2 cellular contexts compared by ENCODE assay signal in genomic region chr20:64188682-64189529, GRCh38.
TF ChIP-seq lines count a peak whose summit lies in the region.

No MANE protein-coding gene starts in this region.

TF ChIP-seq in SK-N-SH, 30 proteins besides CTCF, POLR2A, EP300 and RAD21 (continued from another document):
- TF ChIP-seq, protein P1, sequence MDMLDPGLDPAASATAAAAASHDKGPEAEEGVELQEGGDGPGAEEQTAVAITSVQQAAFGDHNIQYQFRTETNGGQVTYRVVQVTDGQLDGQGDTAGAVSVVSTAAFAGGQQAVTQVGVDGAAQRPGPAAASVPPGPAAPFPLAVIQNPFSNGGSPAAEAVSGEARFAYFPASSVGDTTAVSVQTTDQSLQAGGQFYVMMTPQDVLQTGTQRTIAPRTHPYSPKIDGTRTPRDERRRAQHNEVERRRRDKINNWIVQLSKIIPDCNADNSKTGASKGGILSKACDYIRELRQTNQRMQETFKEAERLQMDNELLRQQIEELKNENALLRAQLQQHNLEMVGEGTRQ (IDR thresholded peaks at IDR 0.05; ENCODE audit: borderline replicate concordance, low read depth, low read length) = no peak
TF ChIP-seq in SK-N-SH: peak in this region for 0.

TF ChIP-seq in SK-N-SH treated with all-trans-retinoic acid at 6 μM for 48 hours, 23 proteins besides CTCF, POLR2A, EP300 and RAD21 (continued from another document):
- TF ChIP-seq, protein P2, sequence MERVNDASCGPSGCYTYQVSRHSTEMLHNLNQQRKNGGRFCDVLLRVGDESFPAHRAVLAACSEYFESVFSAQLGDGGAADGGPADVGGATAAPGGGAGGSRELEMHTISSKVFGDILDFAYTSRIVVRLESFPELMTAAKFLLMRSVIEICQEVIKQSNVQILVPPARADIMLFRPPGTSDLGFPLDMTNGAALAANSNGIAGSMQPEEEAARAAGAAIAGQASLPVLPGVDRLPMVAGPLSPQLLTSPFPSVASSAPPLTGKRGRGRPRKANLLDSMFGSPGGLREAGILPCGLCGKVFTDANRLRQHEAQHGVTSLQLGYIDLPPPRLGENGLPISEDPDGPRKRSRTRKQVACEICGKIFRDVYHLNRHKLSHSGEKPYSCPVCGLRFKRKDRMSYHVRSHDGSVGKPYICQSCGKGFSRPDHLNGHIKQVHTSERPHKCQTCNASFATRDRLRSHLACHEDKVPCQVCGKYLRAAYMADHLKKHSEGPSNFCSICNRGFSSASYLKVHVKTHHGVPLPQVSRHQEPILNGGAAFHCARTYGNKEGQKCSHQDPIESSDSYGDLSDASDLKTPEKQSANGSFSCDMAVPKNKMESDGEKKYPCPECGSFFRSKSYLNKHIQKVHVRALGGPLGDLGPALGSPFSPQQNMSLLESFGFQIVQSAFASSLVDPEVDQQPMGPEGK (CRISPR knock-in tag; IDR thresholded peaks at IDR 0.05; ENCODE audit: borderline replicate concordance) = no peak
TF ChIP-seq in SK-N-SH treated with all-trans-retinoic acid at 6 μM for 48 hours: peak in this region for 0.
